ENCODE assay signal across 8 cellular contexts in the genomic region with DNA sequence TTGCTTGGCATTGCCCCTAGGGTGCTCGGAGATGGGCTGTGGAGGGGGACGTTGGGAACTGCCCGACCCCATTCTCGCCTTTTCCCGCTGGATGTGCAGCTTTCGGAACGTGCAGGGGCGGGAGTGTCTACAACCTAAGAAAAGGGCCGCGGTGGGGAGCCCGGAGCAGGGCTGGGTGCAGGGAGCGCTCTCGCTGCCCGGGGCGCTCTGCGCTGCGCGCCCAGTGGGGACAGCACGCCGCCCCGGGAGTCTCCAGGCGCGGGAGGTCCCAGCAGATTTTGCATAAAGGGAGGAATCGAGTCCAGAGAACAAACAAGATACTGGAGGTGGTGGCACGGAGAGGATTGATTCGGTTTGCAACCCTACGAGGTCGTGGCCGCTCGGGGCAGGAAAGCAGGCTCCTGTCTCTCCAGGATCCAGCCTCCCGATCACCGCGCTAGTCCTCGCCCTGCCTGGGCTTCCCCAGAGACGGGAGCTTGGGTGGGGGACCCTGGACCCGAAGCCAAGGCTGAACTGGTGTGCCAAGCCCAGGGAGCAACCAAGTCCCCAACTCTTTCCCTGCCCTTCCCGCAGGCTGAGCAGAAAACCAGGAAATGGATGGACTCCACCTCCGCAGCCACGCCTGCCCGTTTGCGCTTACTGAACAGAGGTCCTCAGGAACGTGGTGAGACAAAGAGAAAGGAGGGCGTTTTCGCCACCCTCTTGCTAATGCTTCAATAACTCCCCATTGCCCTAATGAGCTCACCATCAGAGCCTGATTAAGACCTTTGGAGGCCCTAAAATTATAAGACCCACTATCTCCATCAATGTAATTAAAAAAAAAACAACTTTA. TPM values are rescaled to one million over a fixed set of nuclear protein-coding genes. Genes with fewer than 3 reads are reported as not detected.
DNase-seq lines count a peak whose midpoint lies in the region; ATAC-seq and TF ChIP-seq lines count a peak whose summit lies in the region.

No MANE protein-coding gene starts in this region.

- H3K9me3 ChIP-seq in heart right ventricle (peaks cover 0 to 6% (median 0%) of the 10 kb centered on the region in 11 donors), psoas muscle (no peaks in the 10 kb centered on the region)

- peaks cover 0 to 25% (median 12%) of the 10 kb centered on the region in 9 donors for H3K4me1 ChIP-seq in heart right ventricle
- H3K4me1 ChIP-seq in psoas muscle = no peaks in the 10 kb centered on the region

- H3K36me3 ChIP-seq in heart right ventricle (no peaks in the 10 kb centered on the region), psoas muscle (ENCODE audit: insufficient read depth in 1 of 2, low read depth in 1 of 2) (no peaks in the 10 kb centered on the region)

- intact Hi-C loops in heart right ventricle (cut with DNase I) = loop anchor here in 2 of 10 donors (5.0 kb wide), 1 partner anchor 88 kb away; a partner anchor contains a TSS
- intact Hi-C loops in psoas muscle (cut with DNase I) = no loop called here

- H3K27me3 ChIP-seq in heart right ventricle (peaks cover 0 to 28% (median 0%) of the 10 kb centered on the region in 7 donors), psoas muscle (ENCODE audit: insufficient read depth in 3 of 3, low read length in 2 of 3) (peaks cover 0 to 12% (median 2%) of the 10 kb centered on the region in 3 donors)

- H3K27ac ChIP-seq in heart right ventricle (peak overlapping the region; percentile 21 to 83 (median 68)), psoas muscle (no peak overlapping the region)

- DNase-seq in EH (ENCODE audit: low read depth) (peak; percentile 68), NCI-H1417 (lab: John Stamatoyannopoulos, UW) (peak; percentile 74 to 93 (median 88)), heart right ventricle (peak; percentile 62 to 69), psoas muscle (peak; percentile 29 to 68), putamen (ENCODE audit: low spot score) (no peak), OCI-M2 (lab: John Stamatoyannopoulos, UW; ENCODE audit: unreplicated experiment) (no peak)

- no peak for TF ChIP-seq CTCF in WI38 (IDR thresholded peaks at IDR 0.05; ENCODE audit: low read depth, low read length)
- TF ChIP-seq CTCF in heart right ventricle (IDR thresholded peaks at IDR 0.05) = peak in 3 of 9 donors; percentile 10 to 36 (median 24)
- TF ChIP-seq CTCF in psoas muscle (IDR thresholded peaks at IDR 0.05) = no peak

- ATAC-seq in heart right ventricle (peak; percentile 89 to 97 (median 92)), psoas muscle (peak in 3 of 4 donors; percentile 64 to 80 (median 68)), HG03135 (IDR thresholded peaks at IDR 0.05; ENCODE audit: unreplicated experiment) (no peak)

- 1% methylated on average over 44 of the region's 44 CpGs for WGBS in heart right ventricle, 2 donors
- WGBS in psoas muscle, 3 donors = 2 to 3% (median 2%) methylated on average over 36 to 44 of the region's 44 CpGs

- peak overlapping the region; percentile 76 for H3K4me3 ChIP-seq in WI38 (ENCODE audit: low read depth, low read length)
- H3K4me3 ChIP-seq in heart right ventricle = peak overlapping the region; percentile 37 to 67 (median 64)
- H3K4me3 ChIP-seq in psoas muscle = peak overlapping the region; percentile 66

RNA-seq across cellular contexts. Expression of a gene that starts 59.7 kb away (rescaled TPM):
- total RNA-seq in heart right ventricle = under 1 TPM in 6 of 10 donors, not detected in 4; 0.06 to 0.30 (median 0.18) TPM
- under 1 TPM; 0.06 to 0.37 TPM for polyA plus RNA-seq in heart right ventricle
- total RNA-seq in psoas muscle = under 1 TPM in 2 of 4 donors, not detected in 2; 0.06 to 0.13 TPM
- polyA plus RNA-seq in psoas muscle = under 1 TPM in 2 of 3 donors, not detected in 1; 0.03 TPM

Comparison
In these comparisons a context has a peak if more than half of its experiments do, and no peak if none do; other contexts are left out.
1. DNase-seq: peak in EH (single experiment), NCI-H1417 (3 of 3), heart right ventricle (2 of 2) and psoas muscle (2 of 2); none in putamen (single experiment) and OCI-M2 (single experiment).
2. Peak in every context shown above with its lines, with median percentiles within 50 percentile points of each other: H3K4me3 ChIP-seq.